ENCODE assay signal across 13 cellular contexts in genomic region chr5:141529873-141530272, GRCh38. TPM values are rescaled to one million over a fixed set of nuclear protein-coding genes. Genes with fewer than 3 reads are reported as not detected.
DNase-seq lines count a peak whose midpoint lies in the region; ATAC-seq and TF ChIP-seq lines count a peak whose summit lies in the region.
"Had no signal": no experiment of that assay in that cellular context is flagged by ENCODE, and none has a peak within 500 bp of the region (broad histone marks: within the 10 kb centered on the region; RNA-seq: fewer than 3 reads in every experiment).

No MANE protein-coding gene starts in this region.

- no peaks in the 10 kb centered on the region for H3K9me3 ChIP-seq in body of pancreas
- H3K9me3 ChIP-seq in tibial artery = no peaks in the 10 kb centered on the region
- H3K9me3 ChIP-seq: SJSA1 had no signal

- WGBS in body of pancreas, 2 donors = 85 to 98% methylated on average over 7 of the region's 7 CpGs

- H3K9me3 Mint-ChIP-seq in chondrocyte (ENCODE audit: low read depth) = no peaks in the 10 kb centered on the region

- H3K36me3 Mint-ChIP-seq in chondrocyte (ENCODE audit: low read depth) = peaks cover 17% of the 10 kb centered on the region
- H3K36me3 Mint-ChIP-seq: activated naive CD8-positive, alpha-beta T cell had no signal

- peaks cover 0 to 5% of the 10 kb centered on the region in 2 donors for H3K36me3 ChIP-seq in body of pancreas (replicated peaks in 1 of 2; ENCODE audit: insufficient read depth in 1 of 2, low read depth in 2 of 2)
- H3K36me3 ChIP-seq in tibial artery = peaks cover 32 to 59% (median 57%) of the 10 kb centered on the region in 3 donors

- TF ChIP-seq POLR2A in body of pancreas (IDR thresholded peaks at IDR 0.05) = no peak

- H3K27ac ChIP-seq in body of pancreas (peak overlapping the region in 3 of 4 donors; percentile 79 to 85 (median 80)), tibial artery (peak overlapping the region; percentile 49 to 71)
- H3K27ac ChIP-seq: SJSA1 had no signal

- H3K4me1 ChIP-seq in body of pancreas (peaks cover 38% of the 10 kb centered on the region), tibial artery (peaks cover 0 to 26% (median 3%) of the 10 kb centered on the region in 4 donors)

- H3K4me3 ChIP-seq in body of pancreas (no peak overlapping the region), tibial artery (no peak overlapping the region)
- H3K4me3 ChIP-seq: SJSA1, skin epidermis had no signal

- H3K27me3 ChIP-seq in body of pancreas (no peaks in the 10 kb centered on the region), tibial artery (no peaks in the 10 kb centered on the region)
- H3K27me3 ChIP-seq: SJSA1 had no signal

- ATAC-seq in GM19328 (IDR thresholded peaks at IDR 0.05; ENCODE audit: unreplicated experiment) (peak; percentile 53), HG02870 (IDR thresholded peaks at IDR 0.05; ENCODE audit: unreplicated experiment) (peak; percentile 44), body of pancreas (no peak)

- no peaks in the 10 kb centered on the region for H3K27me3 Mint-ChIP-seq in chondrocyte (ENCODE audit: low read depth)
- H3K27me3 Mint-ChIP-seq: activated naive CD8-positive, alpha-beta T cell had no signal

- no peak for TF ChIP-seq CTCF in body of pancreas (IDR thresholded peaks at IDR 0.05)
- no peak for TF ChIP-seq CTCF in tibial artery (IDR thresholded peaks at IDR 0.05)
- no peak for TF ChIP-seq CTCF in chondrocyte (IDR thresholded peaks at IDR 0.05)

- no peak overlapping the region for H3K27ac Mint-ChIP-seq in chondrocyte (ENCODE audit: unreplicated experiment)

- intact Hi-C loops in body of pancreas (cut with DNase I) = no loop called here
- intact Hi-C loops in tibial artery (cut with DNase I; ENCODE audit: low total_unique reads) = no loop called here
- intact Hi-C loops in posterior vena cava (cut with DNase I) = loop anchor here (10.0 kb wide), 2 partner anchors 105 to 205 kb away; partner anchors contain the start of genes PCDHGA11 (in 1 of the 2) and TAF7 (in 1 of the 2)

- peaks cover 36% of the 10 kb centered on the region for H3K4me1 Mint-ChIP-seq in chondrocyte (ENCODE audit: low read depth)

- DNase-seq in body of pancreas (no peak), tibial artery (no peak), posterior vena cava (ENCODE audit: low spot score) (no peak), NCI-H526 (lab: John Stamatoyannopoulos, UW) (no peak), chondrocyte (ENCODE audit: low spot score) (no peak)
- DNase-seq: DMS53; NCI-H345; stimulated activated CD8-positive, alpha-beta memory T cell treated with anti-CD3 and anti-CD28 coated beads, Interleukin-4, amount 100 ng/mL, for 48 hours had no signal

- no peak overlapping the region for H3K4me3 Mint-ChIP-seq in chondrocyte (ENCODE audit: unreplicated experiment)
- H3K4me3 Mint-ChIP-seq: activated naive CD8-positive, alpha-beta T cell had no signal

RNA-seq across cellular contexts. Expression of gene PCDHGC5, which starts 41.0 kb away (rescaled TPM):
- total RNA-seq in body of pancreas = 1 to 10 TPM; 2.0 to 3.1 TPM
- total RNA-seq in posterior vena cava = 1 to 10 TPM; 2.3 to 2.6 TPM
- 1.7 to 3.6 TPM (median 2.0 TPM) in 3 replicates for total RNA-seq in chondrocyte

RNA-seq across cellular contexts. Expression of gene PCDHGC4, which starts 45.0 kb away (rescaled TPM):
- total RNA-seq in body of pancreas (1 to 10 TPM; 1.6 to 2.0 TPM), posterior vena cava (1 to 10 TPM; 2.0 to 2.9 TPM), chondrocyte (0.72 to 1.8 TPM (median 1.1 TPM) in 3 replicates)

RNA-seq across cellular contexts. Expression of gene PCDHGC3, which starts 54.1 kb away (rescaled TPM):
- 10 to 100 TPM in 1 of 2 donors, 1 to 10 TPM in 1; 9.6 to 16.1 TPM for total RNA-seq in body of pancreas
- total RNA-seq in posterior vena cava = 10 to 100 TPM; 71.1 to 90.6 TPM
- 68.9 to 91.8 TPM (median 90.8 TPM) in 3 replicates for total RNA-seq in chondrocyte

Comparison
In these comparisons a context has a peak if more than half of its experiments do, and no peak if none do; other contexts are left out.
1. intact Hi-C loops: an anchor here in posterior vena cava (10.0 kb wide); none called in body of pancreas and tibial artery.